1 cellular context compared by ENCODE assay signal in genomic region chr7:33215992-33216391, GRCh38.
A peak's percentile ranks its signal among the peaks of the same experiment; 100 is the strongest.
TF ChIP-seq lines count a peak whose summit lies in the region.

No MANE protein-coding gene starts in this region.

TF ChIP-seq in HepG2, 621 proteins besides CTCF, POLR2A, EP300 and RAD21 (continued from another document):
- TF ChIP-seq ZNF281 (CRISPR knock-in tag; IDR thresholded peaks at IDR 0.05; ENCODE audit: borderline replicate concordance) (0 out of 2 replicates have a peak, but pooled peaks have one; percentile 27), ZFY (CRISPR knock-in tag; IDR thresholded peaks at IDR 0.05) (no peak), ZNF512B (CRISPR knock-in tag; IDR thresholded peaks at IDR 0.05; ENCODE audit: borderline replicate concordance) (0 out of 2 replicates have a peak, but pooled peaks have one; percentile 51), TARDBP (CRISPR knock-in tag; IDR thresholded peaks at IDR 0.05) (peak; percentile 83), ZNF589 (CRISPR knock-in tag; conservative IDR thresholded peaks at IDR 0.05) (no peak), ZBTB46 (CRISPR knock-in tag; IDR thresholded peaks at IDR 0.05; ENCODE audit: borderline replicate concordance) (no peak), ZNF7 (CRISPR knock-in tag; IDR thresholded peaks at IDR 0.05) (peak; percentile 14; the same call in 1 of the 2 replicates), HMG20B (CRISPR knock-in tag; conservative IDR thresholded peaks at IDR 0.05) (peak; percentile 69; the same call in 1 of the 2 replicates), TBX3 (IDR thresholded peaks at IDR 0.05; ENCODE audit: borderline replicate concordance) (peak; percentile 82; the same call in 1 of the 2 replicates), IKZF5 (CRISPR knock-in tag; IDR thresholded peaks at IDR 0.05) (peak; percentile 73; the same call in 1 of the 2 replicates), CREM (IDR thresholded peaks at IDR 0.05) (peak; percentile 79), CREM (CRISPR knock-in tag; IDR thresholded peaks at IDR 0.05) (no peak), NR2F6 (IDR thresholded peaks at IDR 0.05) (peak; percentile 95), NR2F6 (CRISPR knock-in tag; IDR thresholded peaks at IDR 0.05) (peak; percentile 96), MAFK (conservative IDR thresholded peaks at IDR 0.05 in 1 of 2, IDR thresholded peaks at IDR 0.05 in 1 of 2; ENCODE audit: low read length in 2 of 2) (peak in 1 of 2 experiments; percentile 19; a peak in 1 of 4 replicates), CBFB (CRISPR knock-in tag; IDR thresholded peaks at IDR 0.05) (0 out of 2 replicates have a peak, but pooled peaks have one; percentile 43), HNF4G (IDR thresholded peaks at IDR 0.05; ENCODE audit: borderline replicate concordance, low read depth, low read length) (peak; percentile 89), HNF4G (CRISPR knock-in tag; IDR thresholded peaks at IDR 0.05; ENCODE audit: borderline replicate concordance, low read depth) (peak; percentile 73; the same call in 1 of the 2 replicates), ELF3 (CRISPR knock-in tag; IDR thresholded peaks at IDR 0.05) (peak; percentile 95), TEAD3 (CRISPR knock-in tag; optimal IDR thresholded peaks at IDR 0.05; ENCODE audit: borderline replicate concordance) (peak; percentile 87), SMAD3 (CRISPR knock-in tag; IDR thresholded peaks at IDR 0.05) (peak; percentile 49; the same call in 1 of the 2 replicates)
- TF ChIP-seq, protein P1, sequence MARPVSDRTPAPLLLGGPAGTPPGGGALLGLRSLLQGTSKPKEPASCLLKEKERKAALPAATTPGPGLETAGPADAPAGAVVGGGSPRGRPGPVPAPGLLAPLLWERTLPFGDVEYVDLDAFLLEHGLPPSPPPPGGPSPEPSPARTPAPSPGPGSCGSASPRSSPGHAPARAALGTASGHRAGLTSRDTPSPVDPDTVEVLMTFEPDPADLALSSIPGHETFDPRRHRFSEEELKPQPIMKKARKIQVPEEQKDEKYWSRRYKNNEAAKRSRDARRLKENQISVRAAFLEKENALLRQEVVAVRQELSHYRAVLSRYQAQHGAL (CRISPR knock-in tag; IDR thresholded peaks at IDR 0.05; ENCODE audit: not compliant biosample characterization), result no peak
- TF ChIP-seq, protein P2, sequence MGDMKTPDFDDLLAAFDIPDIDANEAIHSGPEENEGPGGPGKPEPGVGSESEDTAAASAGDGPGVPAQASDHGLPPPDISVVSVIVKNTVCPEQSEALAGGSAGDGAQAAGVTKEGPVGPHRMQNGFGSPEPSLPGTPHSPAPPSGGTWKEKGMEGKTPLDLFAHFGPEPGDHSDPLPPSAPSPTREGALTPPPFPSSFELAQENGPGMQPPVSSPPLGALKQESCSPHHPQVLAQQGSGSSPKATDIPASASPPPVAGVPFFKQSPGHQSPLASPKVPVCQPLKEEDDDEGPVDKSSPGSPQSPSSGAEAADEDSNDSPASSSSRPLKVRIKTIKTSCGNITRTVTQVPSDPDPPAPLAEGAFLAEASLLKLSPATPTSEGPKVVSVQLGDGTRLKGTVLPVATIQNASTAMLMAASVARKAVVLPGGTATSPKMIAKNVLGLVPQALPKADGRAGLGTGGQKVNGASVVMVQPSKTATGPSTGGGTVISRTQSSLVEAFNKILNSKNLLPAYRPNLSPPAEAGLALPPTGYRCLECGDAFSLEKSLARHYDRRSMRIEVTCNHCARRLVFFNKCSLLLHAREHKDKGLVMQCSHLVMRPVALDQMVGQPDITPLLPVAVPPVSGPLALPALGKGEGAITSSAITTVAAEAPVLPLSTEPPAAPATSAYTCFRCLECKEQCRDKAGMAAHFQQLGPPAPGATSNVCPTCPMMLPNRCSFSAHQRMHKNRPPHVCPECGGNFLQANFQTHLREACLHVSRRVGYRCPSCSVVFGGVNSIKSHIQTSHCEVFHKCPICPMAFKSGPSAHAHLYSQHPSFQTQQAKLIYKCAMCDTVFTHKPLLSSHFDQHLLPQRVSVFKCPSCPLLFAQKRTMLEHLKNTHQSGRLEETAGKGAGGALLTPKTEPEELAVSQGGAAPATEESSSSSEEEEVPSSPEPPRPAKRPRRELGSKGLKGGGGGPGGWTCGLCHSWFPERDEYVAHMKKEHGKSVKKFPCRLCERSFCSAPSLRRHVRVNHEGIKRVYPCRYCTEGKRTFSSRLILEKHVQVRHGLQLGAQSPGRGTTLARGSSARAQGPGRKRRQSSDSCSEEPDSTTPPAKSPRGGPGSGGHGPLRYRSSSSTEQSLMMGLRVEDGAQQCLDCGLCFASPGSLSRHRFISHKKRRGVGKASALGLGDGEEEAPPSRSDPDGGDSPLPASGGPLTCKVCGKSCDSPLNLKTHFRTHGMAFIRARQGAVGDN (CRISPR knock-in tag; IDR thresholded peaks at IDR 0.05), result no peak
